In genomic region chr11:65558785-65559509, GRCh38 we compare ENCODE assay signal across 8 cellular contexts. TPM values are rescaled to one million over a fixed set of nuclear protein-coding genes. Genes with fewer than 3 reads are reported as not detected.
A peak's percentile ranks its signal among the peaks of the same experiment; 100 is the strongest.
DNase-seq lines count a peak whose midpoint lies in the region; FAIRE-seq and TF ChIP-seq lines count a peak whose summit lies in the region.

No MANE protein-coding gene starts in this region.

- peak overlapping the region; percentile 55 to 88 (median 81) for H3K27ac Mint-ChIP-seq in CD4-positive, alpha-beta memory T cell
- H3K27ac Mint-ChIP-seq in neural progenitor cell: no peak overlapping the region

- no peaks in the 10 kb centered on the region for H3K9me3 Mint-ChIP-seq in CD4-positive, alpha-beta memory T cell
- H3K9me3 Mint-ChIP-seq in neural progenitor cell: no peaks in the 10 kb centered on the region

- WGBS in esophagus, 2 donors: 40 to 43% methylated on average over 18 to 21 of the region's 21 CpGs

- H3K36me3 ChIP-seq in CD4-positive, alpha-beta memory T cell (ENCODE audit: insufficient read depth, low read length): no peaks in the 10 kb centered on the region
- H3K36me3 ChIP-seq in SJCRH30 (no peaks in the 10 kb centered on the region), esophagus (ENCODE audit: control insufficient read depth in 2 of 2, insufficient read depth in 2 of 2, low read length in 1 of 2) (no peaks in the 10 kb centered on the region), neural progenitor cell (no peaks in the 10 kb centered on the region)

- peak in 1 of 5 donors; percentile 35 for DNase-seq in CD4-positive, alpha-beta memory T cell
- DNase-seq in SJCRH30 (peak in 1 of 2 experiments; percentile 29), neural progenitor cell (ENCODE audit: low spot score) (no peak), DMS 273 (lab: John Stamatoyannopoulos, UW; ENCODE audit: unreplicated experiment) (no peak), D721Med (ENCODE audit: insufficient read length, low spot score) (no peak), activated gamma-delta T cell (lab: John Stamatoyannopoulos, UW) (no peak)
- DNase-seq in stimulated activated CD4-positive, alpha-beta T cell treated with anti-CD3 and anti-CD28 coated beads, Interleukin-4, amount 100 ng/mL, for 4 hours: no peak

- peak overlapping the region; percentile 52 to 73 (median 66) for H3K4me3 Mint-ChIP-seq in CD4-positive, alpha-beta memory T cell
- H3K4me3 Mint-ChIP-seq in neural progenitor cell: peak overlapping the region; percentile 80

- peaks cover 41% of the 10 kb centered on the region for H3F3A ChIP-seq in neural progenitor cell (ENCODE audit: low read depth)

- H3K4me2 ChIP-seq in neural progenitor cell: peak overlapping the region; percentile 96

- peaks cover 0 to 1% of the 10 kb centered on the region in 2 donors for H3K36me3 Mint-ChIP-seq in CD4-positive, alpha-beta memory T cell
- no peaks in the 10 kb centered on the region for H3K36me3 Mint-ChIP-seq in neural progenitor cell

- peak overlapping the region; percentile 70 for H3K27ac ChIP-seq in CD4-positive, alpha-beta memory T cell (ENCODE audit: low read depth, low read length)
- H3K27ac ChIP-seq in SJCRH30 (peak overlapping the region; percentile 71), esophagus (ENCODE audit: low read depth in 2 of 2, low read length in 1 of 2) (peak overlapping the region; percentile 88 to 94), neural progenitor cell (no peak overlapping the region)

- H3K79me2 ChIP-seq in neural progenitor cell (ENCODE audit: low read depth): no peaks in the 10 kb centered on the region

- H3K4me1 Mint-ChIP-seq in CD4-positive, alpha-beta memory T cell: peaks cover 41 to 69% (median 56%) of the 10 kb centered on the region in 4 donors
- H3K4me1 Mint-ChIP-seq in neural progenitor cell: peaks cover 62% of the 10 kb centered on the region

- POLR2A ChIA-PET in CD4-positive, alpha-beta memory T cell (lab: Charles Lee; ENCODE audit: partially characterized antibody): interaction anchor here (0.7 to 18.2 kb wide), 7 partner anchors 12 to 61 kb away, joined by 3 to 403 read pairs (median 5); partner anchors contain the start of genes EHBP1L1, FAM89B, SCYL1 and ZNRD2

- no peak overlapping the region for H3K9ac ChIP-seq in neural progenitor cell

- intact Hi-C loops in CD4-positive, alpha-beta memory T cell (cut with micrococcal nuclease): loop anchor here (1.0 kb wide), 1 partner anchor 11 kb away; the partner anchor contains the start of gene ZNRD2

- H4K20me1 ChIP-seq in neural progenitor cell (ENCODE audit: low read depth): no peaks in the 10 kb centered on the region

- H3K4me1 ChIP-seq in CD4-positive, alpha-beta memory T cell (ENCODE audit: insufficient read depth, low read length): peaks cover 65% of the 10 kb centered on the region
- H3K4me1 ChIP-seq in SJCRH30 (peaks cover 55% of the 10 kb centered on the region), esophagus (ENCODE audit: control insufficient read depth in 2 of 2, insufficient read depth in 2 of 2, low read length in 1 of 2) (peaks cover 15 to 34% of the 10 kb centered on the region in 2 donors), neural progenitor cell (peaks cover 33% of the 10 kb centered on the region)

- TF ChIP-seq CTCF in neural progenitor cell (IDR thresholded peaks at IDR 0.05): no peak
- no peak for TF ChIP-seq CTCF in D721Med (IDR thresholded peaks at IDR 0.05; ENCODE audit: insufficient read depth, missing control alignments)

- H2AFZ ChIP-seq in neural progenitor cell (replicated peaks): no peak overlapping the region

- CTCF ChIA-PET in CD4-positive, alpha-beta memory T cell (lab: Charles Lee; ENCODE audit: partially characterized antibody): interaction anchor here (0.9 to 1.6 kb wide), 4 partner anchors 8 to 29 kb away, joined by 3 read pairs; no protein-coding TSS in a partner anchor

- FAIRE-seq in D721Med (lab: Jason Lieb, UNC): no peak

- H3K9me3 ChIP-seq in CD4-positive, alpha-beta memory T cell (ENCODE audit: control insufficient read depth in 1 of 2, low read length in 2 of 2): no peaks in the 10 kb centered on the region
- H3K9me3 ChIP-seq in SJCRH30 (replicated peaks): no peaks in the 10 kb centered on the region
- no peaks in the 10 kb centered on the region for H3K9me3 ChIP-seq in esophagus (ENCODE audit: control insufficient read depth in 2 of 2, insufficient read depth in 1 of 2, low read depth in 1 of 2, low read length in 1 of 2)
- no peaks in the 10 kb centered on the region for H3K9me3 ChIP-seq in neural progenitor cell (ENCODE audit: low read depth)

- no peaks in the 10 kb centered on the region for H3K27me3 Mint-ChIP-seq in CD4-positive, alpha-beta memory T cell
- peaks cover 20% of the 10 kb centered on the region for H3K27me3 Mint-ChIP-seq in neural progenitor cell (ENCODE audit: insufficient read depth, low read depth)

- H3K27me3 ChIP-seq in CD4-positive, alpha-beta memory T cell (ENCODE audit: insufficient read depth, low read length): no peaks in the 10 kb centered on the region
- H3K27me3 ChIP-seq in SJCRH30 (no peaks in the 10 kb centered on the region), esophagus (ENCODE audit: control insufficient read depth in 1 of 2, insufficient read depth in 2 of 2, low read length in 2 of 2) (no peaks in the 10 kb centered on the region), neural progenitor cell (peaks cover 59% of the 10 kb centered on the region)

- H3K4me3 ChIP-seq in CD4-positive, alpha-beta memory T cell (ENCODE audit: low read length in 2 of 2): peak overlapping the region; percentile 52
- H3K4me3 ChIP-seq in SJCRH30: peak overlapping the region; percentile 66
- H3K4me3 ChIP-seq in esophagus (ENCODE audit: low read depth in 1 of 2, low read length in 2 of 2): peak overlapping the region; percentile 25 to 50
- peak overlapping the region; percentile 71 for H3K4me3 ChIP-seq in neural progenitor cell

RNA-seq across cellular contexts. Expression of gene LTBP3, which starts 0.8 kb away (rescaled TPM):
- 100 to 1,000 TPM; 201 to 211 TPM for total RNA-seq in CD4-positive, alpha-beta memory T cell
- polyA plus RNA-seq in CD4-positive, alpha-beta memory T cell: 10 to 100 TPM in 1 of 2 donors, 1 to 10 TPM in 1; 9.0 to 23.6 TPM
- 13.2 and 17.2 TPM in 2 replicates for total RNA-seq in SJCRH30 (2014; rRNA removed; shearing (Covaris generic))
- polyA plus RNA-seq in esophagus: 10 to 100 TPM; 32.8 to 36.4 TPM
- 1.2 and 6.1 TPM in 2 replicates for total RNA-seq in neural progenitor cell (ENCODE audit: low replicate concordance)

RNA-seq across cellular contexts. Expression of gene ZNRD2, which starts 11.3 kb away (rescaled TPM):
- 10 to 100 TPM; 24.6 to 27.5 TPM for total RNA-seq in CD4-positive, alpha-beta memory T cell
- 10 to 100 TPM; 70.1 to 74.9 TPM for polyA plus RNA-seq in CD4-positive, alpha-beta memory T cell
- 30.6 and 32.6 TPM in 2 replicates for total RNA-seq in SJCRH30 (2014; rRNA removed; shearing (Covaris generic))
- polyA plus RNA-seq in esophagus: 10 to 100 TPM; 38.9 to 52.1 TPM
- total RNA-seq in neural progenitor cell (ENCODE audit: low replicate concordance): 15.5 and 34.0 TPM in 2 replicates

RNA-seq across cellular contexts. Expression of gene FAM89B, which starts 13.4 kb away (rescaled TPM):
- 10 to 100 TPM; 68.9 to 71.4 TPM for total RNA-seq in CD4-positive, alpha-beta memory T cell
- polyA plus RNA-seq in CD4-positive, alpha-beta memory T cell: 100 to 1,000 TPM; 130 to 164 TPM
- total RNA-seq in SJCRH30 (2014; rRNA removed; shearing (Covaris generic)): 18.3 and 21.5 TPM in 2 replicates
- 10 to 100 TPM; 27.9 to 36.5 TPM for polyA plus RNA-seq in esophagus
- total RNA-seq in neural progenitor cell (ENCODE audit: low replicate concordance): 11.7 and 27.8 TPM in 2 replicates

RNA-seq across cellular contexts. Expression of gene EHBP1L1, which starts 16.9 kb away (rescaled TPM):
- 100 to 1,000 TPM; 151 to 154 TPM for total RNA-seq in CD4-positive, alpha-beta memory T cell
- polyA plus RNA-seq in CD4-positive, alpha-beta memory T cell: 10 to 100 TPM in 1 of 2 donors, 1 to 10 TPM in 1; 8.9 to 25.2 TPM
- 16.8 and 18.5 TPM in 2 replicates for total RNA-seq in SJCRH30 (2014; rRNA removed; shearing (Covaris generic))
- polyA plus RNA-seq in esophagus: 10 to 100 TPM; 54.4 to 61.6 TPM
- total RNA-seq in neural progenitor cell (ENCODE audit: low replicate concordance): 4.7 and 5.1 TPM in 2 replicates

RNA-seq across cellular contexts. Expression of gene SCYL1, which starts 34.1 kb away (rescaled TPM):
- 10 to 100 TPM; 72.5 to 81.3 TPM for total RNA-seq in CD4-positive, alpha-beta memory T cell
- 10 to 100 TPM; 22.9 to 40.8 TPM for polyA plus RNA-seq in CD4-positive, alpha-beta memory T cell
- 39.1 and 41.8 TPM in 2 replicates for total RNA-seq in SJCRH30 (2014; rRNA removed; shearing (Covaris generic))
- 10 to 100 TPM; 41.8 to 52.4 TPM for polyA plus RNA-seq in esophagus
- total RNA-seq in neural progenitor cell (ENCODE audit: low replicate concordance): 16.9 and 45.2 TPM in 2 replicates

Comparison
In these comparisons a context has a peak if more than half of its experiments do, and no peak if none do; other contexts are left out.
1. RNA of gene LTBP3, which starts 0.8 kb away (total RNA-seq): 201 to 211 TPM in CD4-positive, alpha-beta memory T cell; 13.2 to 17.2 TPM in SJCRH30 and 1.2 to 6.1 TPM in neural progenitor cell; every median in the first group is over 10 times any median in the second.
2. Peak in every context shown above with its lines, with median percentiles within 50 percentile points of each other: H3K4me3 ChIP-seq.